In genomic region chr1:115237023-115237422, GRCh38 we compare ENCODE assay signal across 23 cellular contexts.
A peak's percentile ranks its signal among the peaks of the same experiment; 100 is the strongest.
DNase-seq lines count a peak whose midpoint lies in the region; ATAC-seq, FAIRE-seq and TF ChIP-seq lines count a peak whose summit lies in the region.
"Had no signal": no experiment of that assay in that cellular context is flagged by ENCODE, and none has a peak within 500 bp of the region (broad histone marks: within the 10 kb centered on the region; RNA-seq: fewer than 3 reads in every experiment).

No MANE protein-coding gene starts in this region.

- H4K8ac ChIP-seq in IMR-90 (ENCODE audit: low read depth in 2 of 2, low read length in 2 of 2) = 0 out of 4 replicates have a peak overlapping the region, but pooled peaks of 1 of the 2 experiments have one; percentile 44

- peaks cover 2% of the 10 kb centered on the region; the same call in 1 of the 2 replicates for H3K9me1 ChIP-seq in IMR-90 (ENCODE audit: insufficient read depth, low read length)

- H3K27ac ChIP-seq in IMR-90 (ENCODE audit: insufficient read depth, low read length) (no peak overlapping the region), astrocyte (ENCODE audit: low read depth, low read length) (peak overlapping the region; percentile 29), hepatocyte (peak overlapping the region; percentile 18), smooth muscle cell (ENCODE audit: low read depth) (no peak overlapping the region), dorsolateral prefrontal cortex (no peak overlapping the region)
- H3K27ac ChIP-seq: BLaER1 treated with 17β-estradiol and CSF1 and Interleukin-3, amounts not matched to agents 10 nM and 100 nM; HL-60 had no signal

- no peaks in the 10 kb centered on the region for H3F3A ChIP-seq in smooth muscle cell (ENCODE audit: low read depth)

- H3K4me2 ChIP-seq in IMR-90 (ENCODE audit: low read depth, low read length) (no peak overlapping the region), astrocyte (ENCODE audit: low read length) (no peak overlapping the region), hepatocyte (no peak overlapping the region), smooth muscle cell (peak overlapping the region; percentile 26)
- H3K4me2 ChIP-seq: BLaER1 treated with 17β-estradiol and CSF1 and Interleukin-3, amounts not matched to agents 10 nM and 100 nM; SK-N-SH had no signal

- H3K27me3 Mint-ChIP-seq in astrocyte (ENCODE audit: low read depth, unreplicated experiment) = no peaks in the 10 kb centered on the region

- H3K4me3 ChIP-seq in IMR-90 (ENCODE audit: insufficient read depth, low read depth, low read length) = no peak overlapping the region
- H3K4me3 ChIP-seq in astrocyte (ENCODE audit: insufficient read depth, low read depth, low read length) = no peak overlapping the region
- H3K4me3 ChIP-seq in hepatocyte = no peak overlapping the region
- no peak overlapping the region for H3K4me3 ChIP-seq in smooth muscle cell
- H3K4me3 ChIP-seq in dorsolateral prefrontal cortex = no peak overlapping the region
- H3K4me3 ChIP-seq: BLaER1 treated with 17β-estradiol and CSF1 and Interleukin-3, amounts not matched to agents 10 nM and 100 nM; GM12878 had no signal

- no peak overlapping the region for H3K9ac ChIP-seq in IMR-90 (ENCODE audit: low read depth, low read length)
- H3K9ac ChIP-seq in astrocyte (ENCODE audit: low read length) = no peak overlapping the region
- H3K9ac ChIP-seq in smooth muscle cell (ENCODE audit: low read depth) = no peak overlapping the region
- H3K9ac ChIP-seq: BLaER1 treated with 17β-estradiol and CSF1 and Interleukin-3, amounts not matched to agents 10 nM and 100 nM; SK-N-SH had no signal

- no peak overlapping the region for H2AK5ac ChIP-seq in IMR-90 (ENCODE audit: low read depth, low read length)

- WGBS in IMR-90 (ENCODE audit: extremely low coverage in 2 of 2, insufficient read length in 1 of 2), 2 experiments = 100% methylated on average over 1 of the region's 4 CpGs; no CpG with 5 or more reads in 1 of the 2 experiments
- 56% methylated on average over 4 of the region's 4 CpGs for WGBS in hepatocyte (ENCODE audit: low lambda C conversion rate, missing lambda C conversion rate)
- WGBS in smooth muscle cell (ENCODE audit: low lambda C conversion rate) = 38% methylated on average over 4 of the region's 4 CpGs

- TF ChIP-seq RAD21 in IMR-90 (IDR thresholded peaks at IDR 0.05; ENCODE audit: low read length) = no peak

- no peak overlapping the region for H3K23ac ChIP-seq in IMR-90 (ENCODE audit: low read depth, low read length)

- no peaks in the 10 kb centered on the region for H3K36me3 ChIP-seq in IMR-90 (ENCODE audit: control insufficient read depth, insufficient read depth, low read length)
- no peaks in the 10 kb centered on the region for H3K36me3 ChIP-seq in astrocyte (ENCODE audit: insufficient read depth, low read length)
- H3K36me3 ChIP-seq in hepatocyte (replicated peaks; ENCODE audit: insufficient read depth, low read depth) = no peaks in the 10 kb centered on the region
- no peaks in the 10 kb centered on the region for H3K36me3 ChIP-seq in smooth muscle cell (ENCODE audit: low read depth)
- H3K36me3 ChIP-seq: BLaER1 treated with 17β-estradiol and CSF1 and Interleukin-3, amounts not matched to agents 10 nM and 100 nM had no signal

- H2AFZ ChIP-seq in IMR-90 (replicated peaks; ENCODE audit: low read length, poor library complexity) (no peak overlapping the region), astrocyte (ENCODE audit: low read depth, low read length) (no peak overlapping the region), hepatocyte (no peak overlapping the region), smooth muscle cell (ENCODE audit: low read depth) (peak overlapping the region; percentile 15)

- no peak overlapping the region; the same call in 1 of the 2 replicates for H2BK20ac ChIP-seq in IMR-90 (ENCODE audit: low read depth, low read length)

- no TSS peak for BruUV-seq in IMR-90 (replicated peaks; lab: Mats Ljungman, UMichigan)

- H3K79me1 ChIP-seq in IMR-90 (ENCODE audit: low read depth in 1 of 2, low read length in 2 of 2) = no peaks in the 10 kb centered on the region

- in situ Hi-C loops in IMR-90 (cut with MboI; ENCODE audit: low sequenced_read_pairs) = no loop called here

- CTCF ChIA-PET in IMR-90 (lab: Yijun Ruan, JAX) = no interaction called here

- peak overlapping the region; percentile 77; the same call in 1 of the 2 replicates for H3K18ac ChIP-seq in IMR-90 (ENCODE audit: low read depth, low read length)

- H3K56ac ChIP-seq in IMR-90 (ENCODE audit: extremely low read depth, insufficient read depth, low read length) = no peak overlapping the region

- H3K4me3 Mint-ChIP-seq in astrocyte (ENCODE audit: unreplicated experiment) = no peak overlapping the region
- H3K4me3 Mint-ChIP-seq: CD4-positive, alpha-beta memory T cell had no signal

- no peak for TF ChIP-seq CTCF in IMR-90 (conservative IDR thresholded peaks at IDR 0.05; ENCODE audit: low read depth, low read length)
- no peak for TF ChIP-seq CTCF in astrocyte (IDR thresholded peaks at IDR 0.05; ENCODE audit: insufficient read depth, low read depth, low read length)
- no peak for TF ChIP-seq CTCF in hepatocyte (IDR thresholded peaks at IDR 0.05; ENCODE audit: poor library complexity)
- no peak for TF ChIP-seq CTCF in smooth muscle cell (IDR thresholded peaks at IDR 0.05; ENCODE audit: borderline replicate concordance, insufficient read depth, poor library complexity, severe bottlenecking)
- no peak for TF ChIP-seq CTCF in dorsolateral prefrontal cortex (IDR thresholded peaks at IDR 0.05 in 54 of 56, conservative IDR thresholded peaks at IDR 0.05 in 2 of 56; ENCODE audit: low read depth in 1 of 56, partially characterized antibody in 56 of 56)

- no peaks in the 10 kb centered on the region for H3K36me3 Mint-ChIP-seq in astrocyte (ENCODE audit: low read depth, unreplicated experiment)
- H3K36me3 Mint-ChIP-seq: CD4-positive, alpha-beta memory T cell had no signal

- H2AK9ac ChIP-seq in IMR-90 (replicated peaks; ENCODE audit: low read depth, low read length, poor library complexity) = no peak overlapping the region

- H3K4me1 ChIP-seq in IMR-90 (ENCODE audit: control insufficient read depth, insufficient read depth, low read length) (peaks cover 6% of the 10 kb centered on the region), astrocyte (ENCODE audit: insufficient read depth, low read length) (peaks cover 8% of the 10 kb centered on the region), hepatocyte (ENCODE audit: insufficient read depth) (peaks cover 4% of the 10 kb centered on the region), smooth muscle cell (ENCODE audit: low read depth) (no peaks in the 10 kb centered on the region)
- H3K4me1 ChIP-seq: BLaER1 treated with 17β-estradiol and CSF1 and Interleukin-3, amounts not matched to agents 10 nM and 100 nM had no signal

- no peak overlapping the region for H3K4ac ChIP-seq in IMR-90 (ENCODE audit: low read depth, low read length)

- H3K27ac Mint-ChIP-seq in astrocyte (ENCODE audit: unreplicated experiment) = no peak overlapping the region
- H3K27ac Mint-ChIP-seq: CD4-positive, alpha-beta memory T cell had no signal

- DNase-seq in IMR-90 (peak; percentile 44), astrocyte (ENCODE audit: low read depth) (no peak), hepatocyte (ENCODE audit: low spot score) (no peak), smooth muscle cell (lab: John Stamatoyannopoulos, UW; ENCODE audit: unreplicated experiment) (no peak), dorsolateral prefrontal cortex (no peak), NCI-H2107 treated with DMSO at 0.1 percent for 48 hours (lab: John Stamatoyannopoulos, UW; ENCODE audit: unreplicated experiment) (no peak)
- DNase-seq: ACHN; CD4-positive, alpha-beta memory T cell; DND-41; H7; KBM-7; NCI-H1092; NCI-H1436 treated with DMSO at 0.1 percent for 48 hours; NCI-H1930; NCI-H2227 treated with DMSO at 0.1 percent for 48 hours; NCI-H510A; SIG-M5; SK-N-SH had no signal

- no peaks in the 10 kb centered on the region for H4K20me1 ChIP-seq in IMR-90 (ENCODE audit: insufficient read depth, low read length)
- H4K20me1 ChIP-seq in astrocyte (ENCODE audit: insufficient read depth, low read length) = no peaks in the 10 kb centered on the region
- H4K20me1 ChIP-seq in hepatocyte (ENCODE audit: insufficient read depth, poor library complexity, severe bottlenecking) = no peaks in the 10 kb centered on the region
- H4K20me1 ChIP-seq in smooth muscle cell (ENCODE audit: low read depth) = no peaks in the 10 kb centered on the region
- H4K20me1 ChIP-seq: BLaER1 treated with 17β-estradiol and CSF1 and Interleukin-3, amounts not matched to agents 10 nM and 100 nM had no signal

- ATAC-seq in IMR-90 (ENCODE audit: low read depth) (no peak), GM19324 (IDR thresholded peaks at IDR 0.05; ENCODE audit: low FRiP score, unreplicated experiment) (no peak)
- ATAC-seq: GM12878, HepG2 had no signal

- H2BK15ac ChIP-seq in IMR-90 (ENCODE audit: low read depth, low read length) = 0 out of 3 replicates have a peak overlapping the region, but pooled peaks have one; percentile 28

- POLR2A ChIA-PET in IMR-90 (lab: Charles Lee; ENCODE audit: unreplicated experiment) = no interaction called here

- no peak overlapping the region for H3K14ac ChIP-seq in IMR-90 (replicated peaks; ENCODE audit: low read depth, low read length)

- peaks cover 1% of the 10 kb centered on the region for H3K4me1 Mint-ChIP-seq in astrocyte (ENCODE audit: low read depth, unreplicated experiment)
- H3K4me1 Mint-ChIP-seq: CD4-positive, alpha-beta memory T cell had no signal

- 0 out of 2 replicates have a peak, but pooled peaks cover 2% of the 10 kb centered on the region for H3K9me3 ChIP-seq in IMR-90 (ENCODE audit: control insufficient read depth, insufficient read depth, low read length)
- H3K9me3 ChIP-seq in astrocyte (ENCODE audit: insufficient read depth, low read depth, low read length) = peaks cover 4% of the 10 kb centered on the region
- no peaks in the 10 kb centered on the region for H3K9me3 ChIP-seq in hepatocyte (ENCODE audit: low read depth)
- H3K9me3 ChIP-seq in smooth muscle cell (replicated peaks; ENCODE audit: low read depth) = no peaks in the 10 kb centered on the region

- peak overlapping the region; percentile 28 for H2BK5ac ChIP-seq in IMR-90 (ENCODE audit: low read depth, low read length, poor library complexity, severe bottlenecking)

- dilution Hi-C loops in IMR-90 (cut with HindIII; ENCODE audit: low sequenced_read_pairs, unreplicated experiment) = no loop called here

- intact Hi-C loops in IMR-90 (cut with micrococcal nuclease) (loop anchor here (5.0 kb wide), 2 partner anchors 45 to 95 kb away; no protein-coding TSS in a partner anchor), dorsolateral prefrontal cortex (cut with DNase I) (no loop called here)

- H3K79me2 ChIP-seq in astrocyte (ENCODE audit: insufficient read depth, low read length) (no peaks in the 10 kb centered on the region), hepatocyte (no peaks in the 10 kb centered on the region), smooth muscle cell (ENCODE audit: low read depth) (no peaks in the 10 kb centered on the region)

- no peak overlapping the region for H4K91ac ChIP-seq in IMR-90 (ENCODE audit: insufficient read depth, low read depth, low read length)

- FAIRE-seq in astrocyte (lab: Jason Lieb, UNC) = no peak
- FAIRE-seq: GM12878, HepG2 had no signal

- no peaks in the 10 kb centered on the region for H3K9me2 ChIP-seq in hepatocyte (replicated peaks; ENCODE audit: insufficient read depth)
- H3K9me2 ChIP-seq: SK-N-SH had no signal

- H4K5ac ChIP-seq in IMR-90 (ENCODE audit: low read depth, low read length) = no peak overlapping the region

- H3K27me3 ChIP-seq in IMR-90 (ENCODE audit: control insufficient read depth, insufficient read depth, low read length) = no peaks in the 10 kb centered on the region
- no peaks in the 10 kb centered on the region for H3K27me3 ChIP-seq in astrocyte (ENCODE audit: insufficient read depth, low read length)
- no peaks in the 10 kb centered on the region for H3K27me3 ChIP-seq in hepatocyte
- no peaks in the 10 kb centered on the region for H3K27me3 ChIP-seq in smooth muscle cell (ENCODE audit: low read depth)
- peaks cover 0 to 5% (median 0%) of the 10 kb centered on the region in 45 donors for H3K27me3 ChIP-seq in dorsolateral prefrontal cortex
- H3K27me3 ChIP-seq: BLaER1 treated with 17β-estradiol and CSF1 and Interleukin-3, amounts not matched to agents 10 nM and 100 nM had no signal

- peaks cover 8% of the 10 kb centered on the region for H3K9me3 Mint-ChIP-seq in astrocyte (ENCODE audit: unreplicated experiment)

- TF ChIP-seq POLR2A in IMR-90 (IDR thresholded peaks at IDR 0.05; ENCODE audit: low read depth, low read length) = no peak

- peak overlapping the region; percentile 61; the same call in 1 of the 2 replicates for H2BK120ac ChIP-seq in IMR-90 (ENCODE audit: low read depth, low read length)

Comparison
In these comparisons a context has a peak if more than half of its experiments do, and no peak if none do; other contexts are left out.
1. H3K27ac ChIP-seq: peak in astrocyte (single experiment) and hepatocyte (single experiment); none in IMR-90 (single experiment), smooth muscle cell (single experiment) and dorsolateral prefrontal cortex (0 of 59).